ENCODE assay signal across 7 cellular contexts in the genomic region with DNA sequence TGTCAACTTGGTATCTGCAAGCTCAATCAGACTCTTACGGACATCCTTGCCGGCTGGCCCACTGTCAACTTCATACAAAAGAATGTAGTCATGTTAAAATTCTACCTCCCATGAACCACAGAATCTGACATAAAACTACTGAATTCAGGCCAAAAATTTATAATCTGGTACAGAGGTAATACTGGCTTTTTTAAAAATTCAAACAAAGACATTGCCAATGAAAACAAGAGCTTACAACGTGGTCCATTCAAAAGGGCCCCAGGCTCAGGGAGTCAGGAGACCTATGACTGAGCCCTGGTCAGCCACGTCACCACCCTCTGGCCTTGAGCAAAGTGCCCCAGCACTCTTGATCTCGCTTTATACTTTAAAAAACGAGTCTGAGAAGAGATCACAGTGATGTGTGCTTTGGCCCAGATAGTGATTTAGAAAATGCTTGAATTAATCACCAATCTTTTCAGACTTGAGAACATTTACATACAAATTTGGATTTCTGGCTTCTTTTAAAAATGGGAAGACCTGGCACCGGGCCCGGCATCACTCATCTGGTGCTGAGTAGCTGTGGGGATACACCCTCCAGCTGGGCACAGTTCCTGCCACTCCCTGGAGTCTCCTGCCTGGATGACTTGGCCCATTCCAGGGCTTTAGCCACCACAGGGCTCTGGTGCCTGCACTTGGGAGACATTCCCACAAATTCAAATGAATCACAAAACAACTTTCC.
A peak's percentile ranks its signal among the peaks of the same experiment; 100 is the strongest.
DNase-seq lines count a peak whose midpoint lies in the region; ATAC-seq, FAIRE-seq and TF ChIP-seq lines count a peak whose summit lies in the region.

No MANE protein-coding gene starts in this region.

- TF ChIP-seq CTCF in RWPE2 (IDR thresholded peaks at IDR 0.05; ENCODE audit: poor library complexity, severe bottlenecking) (no peak), fibroblast of the aortic adventitia (IDR thresholded peaks at IDR 0.05; ENCODE audit: insufficient read depth, low read length) (no peak), D721Med (IDR thresholded peaks at IDR 0.05; ENCODE audit: insufficient read depth, missing control alignments) (no peak)

- DNase-seq in H54 (ENCODE audit: insufficient read length, low spot score) (peak; percentile 69), RWPE2 (ENCODE audit: low spot score) (peak; percentile 93), fibroblast of the aortic adventitia (ENCODE audit: low read depth) (peak; percentile 99), posterior vena cava (ENCODE audit: low spot score) (peak; percentile 95), NCI-H2107 treated with DMSO at 0.1 percent for 48 hours (lab: John Stamatoyannopoulos, UW; ENCODE audit: unreplicated experiment) (no peak), D721Med (ENCODE audit: insufficient read length, low spot score) (no peak)

- H3K36me3 ChIP-seq in RWPE2 (ENCODE audit: low read depth), result no peaks in the 10 kb centered on the region

- peak overlapping the region; percentile 81 for H3K27ac ChIP-seq in RWPE2 (ENCODE audit: poor library complexity, severe bottlenecking)

- H3K4me3 ChIP-seq in RWPE2 (ENCODE audit: severe bottlenecking) (no peak overlapping the region), fibroblast of the aortic adventitia (ENCODE audit: low read depth, low read length) (no peak overlapping the region)

- H3K9me3 ChIP-seq in RWPE2 (ENCODE audit: severe bottlenecking), result no peaks in the 10 kb centered on the region

- TF ChIP-seq POLR2A in H54 (IDR thresholded peaks at IDR 0.05; ENCODE audit: low read depth, low read length), result no peak

- no peaks in the 10 kb centered on the region for H3K27me3 ChIP-seq in RWPE2 (ENCODE audit: insufficient read depth, poor library complexity, severe bottlenecking)

- FAIRE-seq in H54 (lab: Jason Lieb, UNC) (peak; percentile 97), D721Med (lab: Jason Lieb, UNC) (no peak)

- peak; percentile 93 for ATAC-seq in RWPE2 (ENCODE audit: low read depth)
- ATAC-seq in HG03095 (IDR thresholded peaks at IDR 0.05; ENCODE audit: unreplicated experiment), result no peak

- intact Hi-C loops in posterior vena cava (cut with DNase I), result no loop called here

- peaks cover 46% of the 10 kb centered on the region for H3K4me1 ChIP-seq in RWPE2 (ENCODE audit: insufficient read depth, poor library complexity, severe bottlenecking)

Comparison
In these comparisons a context has a peak if more than half of its experiments do, and no peak if none do; other contexts are left out.
1. DNase-seq: peak in H54 (single experiment), RWPE2 (single experiment), fibroblast of the aortic adventitia (single experiment) and posterior vena cava (single experiment); none in NCI-H2107 treated with DMSO at 0.1 percent for 48 hours (single experiment) and D721Med (single experiment).